ENCODE assay signal across 32 cellular contexts in genomic region chr2:163630836-163631235, GRCh38.
"Had no signal": no experiment of that assay in that cellular context is flagged by ENCODE, and none has a peak within 500 bp of the region (broad histone marks: within the 10 kb centered on the region; RNA-seq: fewer than 3 reads in every experiment).

No MANE protein-coding gene starts in this region.

- H3K9me3 Mint-ChIP-seq: activated naive CD4-positive, alpha-beta T cell treated with anti-CD3 and anti-CD28 coated beads, Interleukin-2, amount 50 U/mL, for 24 hours; T-helper 1 cell treated with Interleukin-12 subunit alpha and Interleukin-12 subunit beta and Interleukin-4 antibody, amounts not matched to agents 30 μg/mL and 1 μg/mL, for 36 hours; WTC11 had no signal

- H3K27ac Mint-ChIP-seq: activated CD8-positive, alpha-beta T cell treated with anti-CD3 and anti-CD28 coated beads, Interleukin-2, amount 10 ng/mL, durations not matched to agents 7 days and 5 days; activated naive CD4-positive, alpha-beta T cell treated with anti-CD3 and anti-CD28 coated beads, Interleukin-2, amount 50 U/mL, for 24 hours; brain; T-helper 1 cell treated with Interleukin-12 subunit alpha and Interleukin-12 subunit beta and Interleukin-4 antibody, amounts not matched to agents 30 μg/mL and 1 μg/mL, for 36 hours; WTC11 had no signal

- H3K4me1 ChIP-seq: ascending aorta, Peyer's patch, SJSA1 had no signal

- H3K36me3 Mint-ChIP-seq: activated naive CD4-positive, alpha-beta T cell treated with anti-CD3 and anti-CD28 coated beads, Interleukin-2, amount 50 U/mL, for 24 hours; WTC11 had no signal

- H3K9me3 ChIP-seq: ascending aorta, MG63, Peyer's patch, SJSA1 had no signal

- DNase-seq: activated CD4-positive, alpha-beta T cell treated with anti-CD3 and anti-CD28 coated beads for 48 hours; activated CD4-positive, alpha-beta T cell treated with anti-CD3 and anti-CD28 coated beads, Interleukin-2, amount 50 U/mL, for 4 hours; activated CD4-positive, CD25-positive, alpha-beta regulatory T cell treated with anti-CD3 and anti-CD28 coated beads, Interleukin-2, amount 50 U/mL, for 72 hours; activated CD8-positive, alpha-beta memory T cell treated with anti-CD3 and anti-CD28 coated beads, Interleukin-2, amount 50 U/mL, for 48 hours; activated CD8-positive, alpha-beta T cell treated with anti-CD3 and anti-CD28 coated beads, Interleukin-2, amount 10 ng/mL, durations not matched to agents 7 days and 5 days; activated naive CD4-positive, alpha-beta T cell; activated T-cell treated with anti-CD3 and anti-CD28 coated beads, Interleukin-2, amount 50 U/mL, for 1 hour; amniotic stem cell; Kasumi-1; MG63; MV-4-11; NCI-H1092 treated with DMSO at 0.1 percent for 48 hours; NCI-H1417 treated with DMSO at 0.1 percent for 48 hours; NCI-H1694; NCI-H2029; NCI-H2107; NCI-H2171 treated with DMSO at 0.1 percent for 48 hours; NCI-H226; NCI-H526 treated with DMSO at 0.1 percent for 48 hours; NCI-H82; Peyer's patch; SHP77; SW 1271 had no signal

- H3K4me3 Mint-ChIP-seq: activated CD8-positive, alpha-beta T cell treated with anti-CD3 and anti-CD28 coated beads, Interleukin-2, amount 10 ng/mL, durations not matched to agents 7 days and 5 days; activated naive CD4-positive, alpha-beta T cell treated with anti-CD3 and anti-CD28 coated beads, Interleukin-2, amount 50 U/mL, for 24 hours; brain; central memory CD8-positive, alpha-beta T cell; T-helper 1 cell treated with Interleukin-12 subunit alpha and Interleukin-12 subunit beta and Interleukin-4 antibody, amounts not matched to agents 30 μg/mL and 1 μg/mL, for 36 hours; WTC11 had no signal

- H3K27ac ChIP-seq: ascending aorta, Peyer's patch, RWPE1, SJSA1 had no signal

- H3K27me3 ChIP-seq: ascending aorta, MG63, Peyer's patch, SJSA1 had no signal

- H3K4me3 ChIP-seq: ascending aorta, MG63, Peyer's patch, SJSA1 had no signal

- H3K27me3 Mint-ChIP-seq: activated naive CD4-positive, alpha-beta T cell treated with anti-CD3 and anti-CD28 coated beads, Interleukin-2, amount 50 U/mL, for 24 hours; central memory CD8-positive, alpha-beta T cell had no signal

- H3K4me1 Mint-ChIP-seq: activated naive CD4-positive, alpha-beta T cell treated with anti-CD3 and anti-CD28 coated beads, Interleukin-2, amount 50 U/mL, for 24 hours; central memory CD8-positive, alpha-beta T cell had no signal

- H3K36me3 ChIP-seq: ascending aorta, MG63, Peyer's patch, SJSA1 had no signal

- ATAC-seq: activated CD8-positive, alpha-beta T cell treated with anti-CD3 and anti-CD28 coated beads, Interleukin-2, amount 10 ng/mL, durations not matched to agents 7 days and 5 days; SK-N-SH treated with all-trans-retinoic acid at 6 μM for 48 hours; WTC11 had no signal
